In the genomic region with DNA sequence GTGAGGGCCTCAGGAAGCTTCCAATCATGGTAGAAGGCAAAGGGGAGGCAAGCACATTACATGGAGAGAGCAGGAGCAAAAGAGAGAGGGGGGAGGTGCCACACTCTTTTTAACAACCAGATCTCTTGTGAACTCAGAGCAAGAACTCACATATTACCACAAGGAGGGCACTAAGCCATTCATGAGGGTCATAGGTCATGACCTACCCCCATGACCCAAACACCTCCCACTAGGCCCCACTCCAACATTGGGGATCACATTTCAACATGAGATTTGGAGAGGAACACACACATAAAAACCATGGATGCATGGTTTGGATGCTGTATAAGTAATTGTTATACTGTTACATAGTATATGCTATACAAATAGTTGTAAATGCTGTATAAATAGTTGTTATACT, we compare ENCODE assay signal across 24 cellular contexts. TPM values are rescaled to one million over a fixed set of nuclear protein-coding genes. Genes with fewer than 3 reads are reported as not detected.
DNase-seq lines count a peak whose midpoint lies in the region; ATAC-seq and FAIRE-seq lines count a peak whose summit lies in the region.
"Had no signal": no experiment of that assay in that cellular context is flagged by ENCODE, and none has a peak within 500 bp of the region (broad histone marks: within the 10 kb centered on the region; RNA-seq: fewer than 3 reads in every experiment).

No MANE protein-coding gene starts in this region.

- FAIRE-seq in small intestine (lab: Jason Lieb, UNC) = no peak
- FAIRE-seq: HepG2 had no signal

- no peak for DNase-seq in activated CD4-positive, alpha-beta T cell treated with anti-CD3 and anti-CD28 coated beads for 36 hours
- DNase-seq in activated CD4-positive, alpha-beta T cell treated with anti-CD3 and anti-CD28 coated beads, Interleukin-2, amount 50 U/mL, for 48 hours = no peak
- DNase-seq in CD4-positive, alpha-beta memory T cell = no peak
- DNase-seq in effector memory CD8-positive, alpha-beta T cell = no peak
- DNase-seq in stimulated activated naive B cell treated with anti-CD40 and anti-IgM and Interleukin-4, amounts not matched to agents 10 μg/mL and 1 μg/mL and 100 μg/mL, for 72 hours = no peak
- DNase-seq in Right ventricle myocardium inferior (ENCODE audit: missing footprints) (no peak), small intestine (no peak)
- DNase-seq: BE2C; Caco-2; H9; MV-4-11; NCI-H1105; NCI-H1436 treated with DMSO at 0.1 percent for 48 hours; NCI-H187 treated with DMSO at 0.1 percent for 48 hours; NCI-H446; NCI-H524 treated with DMSO at 0.1 percent for 48 hours; NCI-H774; NK-92 treated with Interleukin-12 subunit alpha and Interleukin-12 subunit beta, amount 100 ng/mL, for 24 hours; PC-3; Right ventricle myocardium superior had no signal

- no peaks in the 10 kb centered on the region for H3K36me3 ChIP-seq in CD4-positive, alpha-beta memory T cell (ENCODE audit: insufficient read depth, low read length)
- H3K36me3 ChIP-seq in small intestine (ENCODE audit: control insufficient read depth in 2 of 2, insufficient read depth in 2 of 2, low read length in 2 of 2) = no peaks in the 10 kb centered on the region

- H3K27me3 ChIP-seq in CD4-positive, alpha-beta memory T cell (ENCODE audit: insufficient read depth, low read length) = no peaks in the 10 kb centered on the region
- H3K27me3 ChIP-seq in small intestine (ENCODE audit: control insufficient read depth in 2 of 2, insufficient read depth in 2 of 2, low read length in 2 of 2) = no peaks in the 10 kb centered on the region
- H3K27me3 ChIP-seq: BE2C, SJSA1 had no signal

- H3K4me1 Mint-ChIP-seq in activated CD4-positive, alpha-beta T cell treated with anti-CD3 and anti-CD28 coated beads for 36 hours = peaks cover 36% of the 10 kb centered on the region
- peaks cover 15 to 27% (median 20%) of the 10 kb centered on the region in 4 donors for H3K4me1 Mint-ChIP-seq in CD4-positive, alpha-beta memory T cell
- H3K4me1 Mint-ChIP-seq in effector memory CD8-positive, alpha-beta T cell (ENCODE audit: low read depth in 2 of 2) = peaks cover 9 to 23% of the 10 kb centered on the region in 2 donors
- H3K4me1 Mint-ChIP-seq in stimulated activated naive B cell treated with anti-CD40 and anti-IgM and Interleukin-4, amounts not matched to agents 10 μg/mL and 1 μg/mL and 100 μg/mL, for 72 hours = peaks cover 22 to 38% of the 10 kb centered on the region in 2 donors
- H3K4me1 Mint-ChIP-seq: GM23338 had no signal

- peaks cover 5% of the 10 kb centered on the region for H3K9me3 Mint-ChIP-seq in activated CD4-positive, alpha-beta T cell treated with anti-CD3 and anti-CD28 coated beads for 36 hours (ENCODE audit: low read depth)
- H3K9me3 Mint-ChIP-seq in CD4-positive, alpha-beta memory T cell = peaks cover 0 to 6% (median 0%) of the 10 kb centered on the region in 8 donors
- no peaks in the 10 kb centered on the region for H3K9me3 Mint-ChIP-seq in effector memory CD8-positive, alpha-beta T cell
- H3K9me3 Mint-ChIP-seq in stimulated activated naive B cell treated with anti-CD40 and anti-IgM and Interleukin-4, amounts not matched to agents 10 μg/mL and 1 μg/mL and 100 μg/mL, for 72 hours = peaks cover 7 to 8% of the 10 kb centered on the region in 2 donors

- intact Hi-C loops in activated CD4-positive, alpha-beta T cell treated with anti-CD3 and anti-CD28 coated beads for 36 hours (cut with DNase I, micrococcal nuclease) = loop anchor here in 1 of 2 experiments (10.0 kb wide), 1 partner anchor 1834 kb away; no protein-coding TSS in a partner anchor
- intact Hi-C loops in CD4-positive, alpha-beta memory T cell (cut with micrococcal nuclease) = no loop called here
- intact Hi-C loops in Right ventricle myocardium inferior (cut with DNase I) = no loop called here

- no peak overlapping the region for H3K27ac ChIP-seq in CD4-positive, alpha-beta memory T cell (ENCODE audit: low read depth, low read length)
- H3K27ac ChIP-seq in small intestine (ENCODE audit: low read depth in 1 of 2, low read length in 1 of 2) = no peak overlapping the region
- H3K27ac ChIP-seq: 22Rv1, SJSA1 had no signal

- H3K9me3 ChIP-seq in CD4-positive, alpha-beta memory T cell (ENCODE audit: control insufficient read depth in 1 of 2, low read length in 2 of 2) = no peaks in the 10 kb centered on the region
- no peaks in the 10 kb centered on the region for H3K9me3 ChIP-seq in small intestine (ENCODE audit: control insufficient read depth, low read depth)
- H3K9me3 ChIP-seq: BE2C, SJSA1 had no signal

- peaks cover 30% of the 10 kb centered on the region for H3K36me3 Mint-ChIP-seq in activated CD4-positive, alpha-beta T cell treated with anti-CD3 and anti-CD28 coated beads for 36 hours (ENCODE audit: low read depth)
- peaks cover 23% of the 10 kb centered on the region in 2 donors for H3K36me3 Mint-ChIP-seq in CD4-positive, alpha-beta memory T cell
- peaks cover 5% of the 10 kb centered on the region for H3K36me3 Mint-ChIP-seq in effector memory CD8-positive, alpha-beta T cell (ENCODE audit: insufficient read depth)
- H3K36me3 Mint-ChIP-seq in stimulated activated naive B cell treated with anti-CD40 and anti-IgM and Interleukin-4, amounts not matched to agents 10 μg/mL and 1 μg/mL and 100 μg/mL, for 72 hours = peaks cover 19 to 22% of the 10 kb centered on the region in 2 donors

- no peaks in the 10 kb centered on the region for H3K27me3 Mint-ChIP-seq in activated CD4-positive, alpha-beta T cell treated with anti-CD3 and anti-CD28 coated beads for 36 hours
- no peaks in the 10 kb centered on the region for H3K27me3 Mint-ChIP-seq in CD4-positive, alpha-beta memory T cell
- no peaks in the 10 kb centered on the region for H3K27me3 Mint-ChIP-seq in effector memory CD8-positive, alpha-beta T cell
- no peaks in the 10 kb centered on the region for H3K27me3 Mint-ChIP-seq in stimulated activated naive B cell treated with anti-CD40 and anti-IgM and Interleukin-4, amounts not matched to agents 10 μg/mL and 1 μg/mL and 100 μg/mL, for 72 hours

- peaks cover 16% of the 10 kb centered on the region for H3K4me1 ChIP-seq in CD4-positive, alpha-beta memory T cell (ENCODE audit: insufficient read depth, low read length)
- H3K4me1 ChIP-seq in small intestine (ENCODE audit: control insufficient read depth in 2 of 2, insufficient read depth in 1 of 2, low read depth in 1 of 2, low read length in 1 of 2) = no peaks in the 10 kb centered on the region
- H3K4me1 ChIP-seq: BE2C, SJSA1 had no signal

- POLR2A ChIA-PET in activated CD4-positive, alpha-beta T cell treated with anti-CD3 and anti-CD28 coated beads for 36 hours (lab: Charles Lee) = no interaction called here
- POLR2A ChIA-PET in CD4-positive, alpha-beta memory T cell (lab: Charles Lee; ENCODE audit: partially characterized antibody) = no interaction called here

- CTCF ChIA-PET in activated CD4-positive, alpha-beta T cell treated with anti-CD3 and anti-CD28 coated beads for 36 hours (lab: Charles Lee) = no interaction called here
- CTCF ChIA-PET in CD4-positive, alpha-beta memory T cell (lab: Charles Lee; ENCODE audit: partially characterized antibody) = no interaction called here

- no peak overlapping the region for H3K4me3 ChIP-seq in CD4-positive, alpha-beta memory T cell (ENCODE audit: low read length in 2 of 2)
- H3K4me3 ChIP-seq in small intestine (ENCODE audit: low read depth in 1 of 2, low read length in 2 of 2) = no peak overlapping the region
- H3K4me3 ChIP-seq: GM23338, SJSA1 had no signal

- no peak overlapping the region for H3K4me3 Mint-ChIP-seq in activated CD4-positive, alpha-beta T cell treated with anti-CD3 and anti-CD28 coated beads for 36 hours
- H3K4me3 Mint-ChIP-seq in CD4-positive, alpha-beta memory T cell = no peak overlapping the region
- no peak overlapping the region for H3K4me3 Mint-ChIP-seq in effector memory CD8-positive, alpha-beta T cell
- H3K4me3 Mint-ChIP-seq in stimulated activated naive B cell treated with anti-CD40 and anti-IgM and Interleukin-4, amounts not matched to agents 10 μg/mL and 1 μg/mL and 100 μg/mL, for 72 hours = no peak overlapping the region
- H3K4me3 Mint-ChIP-seq: GM23338, H9 had no signal

- no peak for ATAC-seq in activated CD4-positive, alpha-beta T cell treated with anti-CD3 and anti-CD28 coated beads for 36 hours
- ATAC-seq in effector memory CD8-positive, alpha-beta T cell (replicated peaks) = no peak
- no peak for ATAC-seq in stimulated activated naive B cell treated with anti-CD40 and anti-IgM and Interleukin-4, amounts not matched to agents 10 μg/mL and 1 μg/mL and 100 μg/mL, for 72 hours (replicated peaks)
- no peak for ATAC-seq in Right ventricle myocardium inferior
- ATAC-seq: GM23338, HepG2, PC-3 had no signal

- H3K27ac Mint-ChIP-seq in activated CD4-positive, alpha-beta T cell treated with anti-CD3 and anti-CD28 coated beads for 36 hours = peak overlapping the region; percentile 17
- peak overlapping the region in 4 of 7 donors; percentile 1 to 80 (median 49) for H3K27ac Mint-ChIP-seq in CD4-positive, alpha-beta memory T cell
- H3K27ac Mint-ChIP-seq in effector memory CD8-positive, alpha-beta T cell = peak overlapping the region; percentile 59 to 63
- H3K27ac Mint-ChIP-seq in stimulated activated naive B cell treated with anti-CD40 and anti-IgM and Interleukin-4, amounts not matched to agents 10 μg/mL and 1 μg/mL and 100 μg/mL, for 72 hours = peak overlapping the region; percentile 56
- H3K27ac Mint-ChIP-seq: GM23338, H9 had no signal

RNA-seq across cellular contexts. Expression of a gene that starts 17.5 kb away (rescaled TPM):
- total RNA-seq in activated CD4-positive, alpha-beta T cell treated with anti-CD3 and anti-CD28 coated beads for 36 hours = 10 to 100 TPM; 35.5 to 49.1 TPM
- total RNA-seq in CD4-positive, alpha-beta memory T cell = 10 to 100 TPM; 30.0 to 30.4 TPM
- polyA plus RNA-seq in CD4-positive, alpha-beta memory T cell = 10 to 100 TPM; 24.0 to 25.4 TPM
- 20.1 TPM for total RNA-seq in Right ventricle myocardium inferior
- polyA plus RNA-seq in small intestine = 1 to 10 TPM; 3.2 to 5.4 (median 3.8) TPM

RNA-seq across cellular contexts. Expression of a gene that starts 17.8 kb away (rescaled TPM):
- total RNA-seq in activated CD4-positive, alpha-beta T cell treated with anti-CD3 and anti-CD28 coated beads for 36 hours = 10 to 100 TPM; 21.6 to 24.5 TPM
- 10 to 100 TPM; 43.8 to 49.7 TPM for total RNA-seq in CD4-positive, alpha-beta memory T cell
- 10 to 100 TPM; 16.8 to 22.5 TPM for polyA plus RNA-seq in CD4-positive, alpha-beta memory T cell
- 26.0 TPM for total RNA-seq in Right ventricle myocardium inferior
- 10 to 100 TPM; 15.1 to 24.4 (median 20.0) TPM for polyA plus RNA-seq in small intestine
